Comparison of ENCODE assay signal across 8 cellular contexts in genomic region chr12:12265571-12266388, GRCh38. TPM values are rescaled to one million over a fixed set of nuclear protein-coding genes. Genes with fewer than 3 reads are reported as not detected.
A peak's percentile ranks its signal among the peaks of the same experiment; 100 is the strongest.
DNase-seq lines count a peak whose midpoint lies in the region; ATAC-seq and TF ChIP-seq lines count a peak whose summit lies in the region.

No MANE protein-coding gene starts in this region.

- TF ChIP-seq CTCF in NB4 (IDR thresholded peaks at IDR 0.05; ENCODE audit: low read depth, low read length), result no peak

- H3K9me3 ChIP-seq in iPS-20b (ENCODE audit: insufficient read depth, low read depth, low read length) (no peaks in the 10 kb centered on the region), skeletal muscle tissue (ENCODE audit: control insufficient read depth in 3 of 3, low read length in 3 of 3) (no peaks in the 10 kb centered on the region)

- H3K27me3 ChIP-seq in iPS-20b (ENCODE audit: insufficient read depth, low read length) (no peaks in the 10 kb centered on the region), skeletal muscle tissue (ENCODE audit: control insufficient read depth in 3 of 3, insufficient read depth in 3 of 3, low read length in 3 of 3) (peaks cover 0 to 2% (median 0%) of the 10 kb centered on the region in 3 donors)

- DNase-seq in DMS79 treated with DMSO at 0.1 percent for 48 hours (lab: John Stamatoyannopoulos, UW) (peak; percentile 24), DMS79 (lab: John Stamatoyannopoulos, UW) (no peak), NB4 (ENCODE audit: low read depth) (peak; percentile 57), astrocyte of the hippocampus (ENCODE audit: low read depth, low spot score) (peak; percentile 61)

- ATAC-seq in GM21825 (IDR thresholded peaks at IDR 0.05; ENCODE audit: unreplicated experiment) (no peak), GM18858 (IDR thresholded peaks at IDR 0.05; ENCODE audit: unreplicated experiment) (no peak)

- peak overlapping the region; percentile 100 for H3K9ac ChIP-seq in iPS-20b (ENCODE audit: low read depth, low read length)
- H3K9ac ChIP-seq in skeletal muscle tissue (ENCODE audit: low read depth in 1 of 3, low read length in 3 of 3), result peak overlapping the region; percentile 99 to 100 (median 100)

- H3K4me3 ChIP-seq in NB4 (ENCODE audit: low read depth, low read length), result peak overlapping the region; percentile 83
- peak overlapping the region; percentile 88 for H3K4me3 ChIP-seq in iPS-20b (ENCODE audit: low read length)
- H3K4me3 ChIP-seq in skeletal muscle tissue (ENCODE audit: low read length in 3 of 3), result peak overlapping the region; percentile 92 to 100 (median 99)

- no peak for TF ChIP-seq POLR2A in NB4 (IDR thresholded peaks at IDR 0.05; ENCODE audit: extremely low read depth, insufficient read length)

- H3K27ac ChIP-seq in iPS-20b (ENCODE audit: low read length) (no peak overlapping the region), skeletal muscle tissue (ENCODE audit: low read depth, low read length) (peak overlapping the region; percentile 98)

- H3K36me3 ChIP-seq in iPS-20b (ENCODE audit: insufficient read depth, low read depth, low read length) (no peaks in the 10 kb centered on the region), skeletal muscle tissue (ENCODE audit: control insufficient read depth in 3 of 3, insufficient read depth in 3 of 3, low read length in 3 of 3) (no peaks in the 10 kb centered on the region)

- H3K4me1 ChIP-seq in iPS-20b (ENCODE audit: insufficient read depth, low read length) (peaks cover 7% of the 10 kb centered on the region; the same call in 1 of the 2 replicates), skeletal muscle tissue (ENCODE audit: control insufficient read depth in 3 of 3, insufficient read depth in 3 of 3, low read length in 3 of 3) (peaks cover 8 to 18% (median 16%) of the 10 kb centered on the region in 3 donors)

RNA-seq across cellular contexts. Expression of gene LRP6, which starts 1.1 kb away (rescaled TPM):
- 44.4 TPM for total RNA-seq in skeletal muscle tissue
